Comparison of ENCODE assay signal across 31 cellular contexts in the genomic region with DNA sequence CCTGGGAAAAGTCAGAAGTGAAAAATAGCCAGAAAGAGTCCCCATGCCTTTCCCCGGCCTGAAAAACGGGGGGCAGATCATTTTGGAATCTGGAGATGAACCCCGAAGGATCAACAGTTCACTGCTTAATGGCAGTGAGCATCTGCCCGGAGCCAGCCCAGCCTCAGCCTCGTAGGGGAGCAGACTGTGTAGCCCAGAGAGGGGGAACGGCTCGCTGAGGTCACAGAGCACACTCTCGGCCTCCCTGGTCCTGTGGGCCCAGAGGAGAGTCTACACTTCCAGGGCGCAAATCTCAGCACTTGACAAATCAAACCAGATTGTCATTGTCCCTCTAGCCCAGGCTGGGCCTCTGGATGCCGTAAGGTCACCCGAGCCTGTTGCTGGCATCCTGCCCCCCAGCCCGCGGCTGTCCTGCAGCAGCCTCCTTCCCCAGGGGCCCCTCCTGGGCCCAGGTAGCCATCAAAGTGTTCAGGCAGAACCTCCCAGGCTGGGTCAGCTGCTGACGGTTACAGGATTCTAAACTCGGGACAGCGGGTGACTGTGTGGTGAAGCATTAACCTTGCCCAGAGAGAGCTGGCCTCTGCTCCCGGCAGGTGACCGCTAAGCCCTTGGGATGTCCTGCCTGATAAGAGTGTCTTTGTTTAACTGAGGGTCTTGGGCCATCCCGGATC. TPM values are rescaled to one million over a fixed set of nuclear protein-coding genes. Genes with fewer than 3 reads are reported as not detected.
"Had no signal": no experiment of that assay in that cellular context is flagged by ENCODE, and none has a peak within 500 bp of the region (broad histone marks: within the 10 kb centered on the region; RNA-seq: fewer than 3 reads in every experiment).

No MANE protein-coding gene starts in this region.

- H3K4me3 ChIP-seq: body of pancreas, esophagus muscularis mucosa, gastroesophageal sphincter had no signal

- ATAC-seq: activated T-cell treated with anti-CD3 and anti-CD28 coated beads, Interleukin-2, amount 50 U/mL, for 72 hours; body of pancreas; effector memory CD8-positive, alpha-beta T cell; gastroesophageal sphincter; WTC11 had no signal

- FAIRE-seq: colon had no signal

- DNase-seq: activated CD4-positive, alpha-beta memory T cell treated with anti-CD3 and anti-CD28 coated beads, Interleukin-2, amount 10 ng/mL, durations not matched to agents 7 days and 5 days; activated CD4-positive, alpha-beta T cell treated with anti-CD3 and anti-CD28 coated beads for 1 hour; activated CD4-positive, alpha-beta T cell treated with anti-CD3 and anti-CD28 coated beads for 4 hours; activated CD4-positive, alpha-beta T cell treated with anti-CD3 and anti-CD28 coated beads, Interleukin-2, amount 10 ng/mL, durations not matched to agents 7 days and 5 days; activated CD4-positive, alpha-beta T cell treated with anti-CD3 and anti-CD28 coated beads, Interleukin-2, amount 50 U/mL, for 4 hours; activated CD8-positive, alpha-beta memory T cell treated with anti-CD3 and anti-CD28 coated beads, Interleukin-2, amount 50 U/mL, for 48 hours; activated effector memory CD4-positive, alpha-beta T cell treated with Interleukin-2 at 50 U/mL for 16 hours; activated gamma-delta T cell treated with Interleukin-2 at 50 U/mL for 16 hours; activated naive CD4-positive, alpha-beta T cell treated with anti-CD3 and anti-CD28 coated beads, Interleukin-2, amount 50 U/mL, for 16 hours; activated naive CD4-positive, alpha-beta T cell treated with Interleukin-2 at 50 U/mL for 16 hours; activated T-cell treated with anti-CD3 and anti-CD28 coated beads for 4 hours; activated T-cell treated with anti-CD3 and anti-CD28 coated beads, Interleukin-2, amount 50 U/mL, for 24 hours; activated T-cell treated with anti-CD3 and anti-CD28 coated beads, Interleukin-2, amount 50 U/mL, for 72 hours; amniotic stem cell; aorta; body of pancreas; caudate nucleus; cortex of kidney; dermis blood vessel endothelial cell; effector CD4-positive, alpha-beta T cell; effector memory CD8-positive, alpha-beta T cell; erythroblast; foreskin melanocyte; T-helper 2 cell had no signal

- H3K9me3 Mint-ChIP-seq: activated CD4-positive, alpha-beta memory T cell treated with anti-CD3 and anti-CD28 coated beads, Interleukin-2, amount 10 ng/mL, durations not matched to agents 7 days and 5 days; activated CD4-positive, alpha-beta T cell treated with anti-CD3 and anti-CD28 coated beads, Interleukin-2, amount 10 ng/mL, durations not matched to agents 7 days and 5 days; activated T-cell treated with anti-CD3 and anti-CD28 coated beads, Interleukin-2, amount 50 U/mL, for 24 hours; activated T-cell treated with anti-CD3 and anti-CD28 coated beads, Interleukin-2, amount 50 U/mL, for 72 hours; effector memory CD8-positive, alpha-beta T cell; WTC11 had no signal

- H3K4me1 Mint-ChIP-seq: activated CD4-positive, alpha-beta memory T cell treated with anti-CD3 and anti-CD28 coated beads, Interleukin-2, amount 10 ng/mL, durations not matched to agents 7 days and 5 days; activated CD4-positive, alpha-beta T cell treated with anti-CD3 and anti-CD28 coated beads, Interleukin-2, amount 10 ng/mL, durations not matched to agents 7 days and 5 days had no signal

- H3K27me3 Mint-ChIP-seq: activated naive CD8-positive, alpha-beta T cell had no signal

- H3K4me3 Mint-ChIP-seq: activated CD4-positive, alpha-beta memory T cell treated with anti-CD3 and anti-CD28 coated beads, Interleukin-2, amount 10 ng/mL, durations not matched to agents 7 days and 5 days; activated CD4-positive, alpha-beta T cell treated with anti-CD3 and anti-CD28 coated beads, Interleukin-2, amount 10 ng/mL, durations not matched to agents 7 days and 5 days; activated naive CD8-positive, alpha-beta T cell; activated T-cell treated with anti-CD3 and anti-CD28 coated beads, Interleukin-2, amount 50 U/mL, for 24 hours; activated T-cell treated with anti-CD3 and anti-CD28 coated beads, Interleukin-2, amount 50 U/mL, for 72 hours; effector memory CD8-positive, alpha-beta T cell; WTC11 had no signal

- H3K27me3 ChIP-seq: body of pancreas had no signal

- H3K36me3 ChIP-seq: esophagus muscularis mucosa, gastroesophageal sphincter had no signal

- H3K27ac Mint-ChIP-seq: activated CD4-positive, alpha-beta memory T cell treated with anti-CD3 and anti-CD28 coated beads, Interleukin-2, amount 10 ng/mL, durations not matched to agents 7 days and 5 days; activated CD4-positive, alpha-beta T cell treated with anti-CD3 and anti-CD28 coated beads, Interleukin-2, amount 10 ng/mL, durations not matched to agents 7 days and 5 days; activated naive CD8-positive, alpha-beta T cell; activated T-cell treated with anti-CD3 and anti-CD28 coated beads, Interleukin-2, amount 50 U/mL, for 24 hours; activated T-cell treated with anti-CD3 and anti-CD28 coated beads, Interleukin-2, amount 50 U/mL, for 72 hours; effector memory CD8-positive, alpha-beta T cell; WTC11 had no signal

- H3K27ac ChIP-seq: body of pancreas, esophagus muscularis mucosa, gastroesophageal sphincter, VCaP had no signal

- H3K9me3 ChIP-seq: body of pancreas, esophagus muscularis mucosa, gastroesophageal sphincter had no signal

- H3K4me1 ChIP-seq: body of pancreas, esophagus muscularis mucosa, gastroesophageal sphincter had no signal

- H3K36me3 Mint-ChIP-seq: activated naive CD8-positive, alpha-beta T cell; WTC11 had no signal

RNA-seq across cellular contexts. Expression of a gene that starts 56.1 kb away (rescaled TPM):
- total RNA-seq: dermis blood vessel endothelial cell, glomerular endothelial cell had no signal
